ENCODE assay signal across 12 cellular contexts in genomic region chr21:38817371-38818335, GRCh38. TPM values are rescaled to one million over a fixed set of nuclear protein-coding genes. Genes with fewer than 3 reads are reported as not detected.
DNase-seq lines count a peak whose midpoint lies in the region; ATAC-seq, FAIRE-seq and TF ChIP-seq lines count a peak whose summit lies in the region.
"Had no signal": no experiment of that assay in that cellular context is flagged by ENCODE, and none has a peak within 500 bp of the region (broad histone marks: within the 10 kb centered on the region; RNA-seq: fewer than 3 reads in every experiment).

No MANE protein-coding gene starts in this region.

- H3K4me1 ChIP-seq in SK-N-SH (ENCODE audit: control insufficient read depth in 1 of 2, insufficient read depth in 2 of 2, low read depth in 1 of 2, low read length in 1 of 2) (peaks cover 0 to 10% of the 10 kb centered on the region in 2 experiments; a peak in 2 of 4 replicates), endothelial cell of umbilical vein (ENCODE audit: control insufficient read depth, extremely low read depth, insufficient read depth, low read length) (peaks cover 3% of the 10 kb centered on the region), mucosa of rectum (ENCODE audit: control insufficient read depth in 2 of 2, insufficient read depth in 2 of 2, low read length in 2 of 2) (peaks cover 58 to 89% of the 10 kb centered on the region in 2 donors), urinary bladder (ENCODE audit: insufficient read depth) (no peaks in the 10 kb centered on the region)

- no peak overlapping the region for H2AFZ ChIP-seq in SK-N-SH (ENCODE audit: low read depth)
- no peak overlapping the region for H2AFZ ChIP-seq in endothelial cell of umbilical vein (ENCODE audit: low read depth, low read length)

- H3K9me2 ChIP-seq in SK-N-SH = no peaks in the 10 kb centered on the region

- H3K79me2 ChIP-seq in SK-N-SH (ENCODE audit: insufficient read depth) = peaks cover 25% of the 10 kb centered on the region; the same call in 1 of the 2 replicates
- peaks cover 15% of the 10 kb centered on the region for H3K79me2 ChIP-seq in endothelial cell of umbilical vein (ENCODE audit: control insufficient read depth, insufficient read depth, low read length)

- no peaks in the 10 kb centered on the region for H3K9me1 ChIP-seq in endothelial cell of umbilical vein (replicated peaks; ENCODE audit: control insufficient read depth, extremely low read depth, insufficient read depth, low read length)

- H3K27ac ChIP-seq in SK-N-SH (ENCODE audit: low read depth in 2 of 2, low read length in 1 of 2) = peak overlapping the region in 1 of 2 experiments; percentile 3; a peak in 1 of 4 replicates
- no peak overlapping the region for H3K27ac ChIP-seq in endothelial cell of umbilical vein (ENCODE audit: insufficient read depth, low read depth, low read length)
- peak overlapping the region; percentile 72 to 81 for H3K27ac ChIP-seq in mucosa of rectum (ENCODE audit: low read depth in 2 of 2, low read length in 2 of 2)
- H3K27ac ChIP-seq in urinary bladder (ENCODE audit: low read depth) = peak overlapping the region; percentile 54
- H3K27ac ChIP-seq: 22Rv1, KMS-11 had no signal

- H3K27me3 ChIP-seq in SK-N-SH (ENCODE audit: insufficient read depth) (no peaks in the 10 kb centered on the region), endothelial cell of umbilical vein (ENCODE audit: control insufficient read depth in 2 of 2, insufficient read depth in 2 of 2, low read length in 2 of 2) (no peaks in the 10 kb centered on the region), mucosa of rectum (ENCODE audit: control insufficient read depth in 2 of 2, insufficient read depth in 2 of 2, low read length in 2 of 2) (no peaks in the 10 kb centered on the region)

- no peak overlapping the region for H3K4me3 ChIP-seq in SK-N-SH (ENCODE audit: low read depth in 2 of 2, low read length in 1 of 2)
- no peak overlapping the region for H3K4me3 ChIP-seq in endothelial cell of umbilical vein (replicated peaks in 1 of 3; ENCODE audit: insufficient read depth in 1 of 3, low read depth in 1 of 3, low read length in 3 of 3)
- no peak overlapping the region for H3K4me3 ChIP-seq in mucosa of rectum (ENCODE audit: low read length in 2 of 2)
- no peak overlapping the region for H3K4me3 ChIP-seq in urinary bladder (ENCODE audit: low read depth, low read length)

- H3K36me3 ChIP-seq in SK-N-SH (replicated peaks in 1 of 2; ENCODE audit: control insufficient read depth in 1 of 2, insufficient read depth in 2 of 2, low read length in 1 of 2) (peaks cover 85 to 96% of the 10 kb centered on the region in 2 experiments), endothelial cell of umbilical vein (ENCODE audit: control insufficient read depth in 2 of 2, extremely low read depth in 1 of 2, insufficient read depth in 2 of 2, low read length in 2 of 2) (peaks cover 78 to 84% of the 10 kb centered on the region in 2 experiments), mucosa of rectum (ENCODE audit: control insufficient read depth in 2 of 2, insufficient read depth in 2 of 2, low read length in 2 of 2) (peaks cover 85 to 94% of the 10 kb centered on the region in 2 donors), urinary bladder (ENCODE audit: insufficient read depth) (peaks cover 21% of the 10 kb centered on the region)

- POLR2A ChIA-PET in SK-N-SH (lab: Yijun Ruan, JAX) (no interaction called here), endothelial cell of umbilical vein (lab: Charles Lee) (no interaction called here)

- peaks cover 12% of the 10 kb centered on the region for H3F3A ChIP-seq in SK-N-SH (replicated peaks; ENCODE audit: insufficient read depth)

- intact Hi-C loops in endothelial cell of umbilical vein (cut with micrococcal nuclease) = no loop called here

- dilution Hi-C loops in endothelial cell of umbilical vein (cut with MboI; ENCODE audit: extremely low pct_ligation_motif_present, low sequenced_read_pairs) = no loop called here

- no TSS peak for BruUV-seq in endothelial cell of umbilical vein (replicated peaks; lab: Mats Ljungman, UMichigan)

- no peak for TF ChIP-seq RAD21 in SK-N-SH (IDR thresholded peaks at IDR 0.05; ENCODE audit: low read length)

- TF ChIP-seq POLR2A in endothelial cell of umbilical vein (IDR thresholded peaks at IDR 0.05; ENCODE audit: low read depth, low read length) (no peak), erythroblast (IDR thresholded peaks at IDR 0.05; ENCODE audit: low read length) (no peak)

- ATAC-seq in SK-N-SH treated with all-trans-retinoic acid at 6 μM for 48 hours (peak; percentile 25), GM21526 (IDR thresholded peaks at IDR 0.05; ENCODE audit: low FRiP score, unreplicated experiment) (no peak)

- TF ChIP-seq CTCF in SK-N-SH (IDR thresholded peaks at IDR 0.05) = no peak
- no peak for TF ChIP-seq CTCF in endothelial cell of umbilical vein (IDR thresholded peaks at IDR 0.05; ENCODE audit: extremely low read depth in 1 of 2, insufficient read depth in 1 of 2, low read depth in 1 of 2, low read length in 2 of 2)

- H3K4me2 ChIP-seq in SK-N-SH (no peak overlapping the region), endothelial cell of umbilical vein (ENCODE audit: insufficient read depth, low read length) (no peak overlapping the region)
- H3K4me2 ChIP-seq: KMS-11 had no signal

- H3K9me3 ChIP-seq in SK-N-SH (no peaks in the 10 kb centered on the region), endothelial cell of umbilical vein (replicated peaks; ENCODE audit: control insufficient read depth, insufficient read depth, low read length) (no peaks in the 10 kb centered on the region), mucosa of rectum (ENCODE audit: control insufficient read depth in 2 of 2, low read length in 2 of 2) (no peaks in the 10 kb centered on the region)

- H3K9ac ChIP-seq in SK-N-SH (no peak overlapping the region), endothelial cell of umbilical vein (replicated peaks; ENCODE audit: extremely low read depth, insufficient read depth, low read length) (no peak overlapping the region), mucosa of rectum (ENCODE audit: low read depth in 1 of 2, low read length in 2 of 2) (peak overlapping the region in 1 of 2 donors; percentile 62)
- H3K9ac ChIP-seq: KMS-11 had no signal

- no peaks in the 10 kb centered on the region for H4K20me1 ChIP-seq in SK-N-SH (ENCODE audit: insufficient read depth)
- no peaks in the 10 kb centered on the region for H4K20me1 ChIP-seq in endothelial cell of umbilical vein (replicated peaks; ENCODE audit: control insufficient read depth, extremely low read depth, insufficient read depth, low read length)

- CTCF ChIA-PET in SK-N-SH (lab: Yijun Ruan, JAX) (interaction anchor here (1.1 to 1.4 kb wide), 3 partner anchors 18 to 320 kb away, joined by 3 to 4 read pairs (median 4); no protein-coding TSS in a partner anchor), endothelial cell of umbilical vein (lab: Charles Lee) (interaction anchor here (0.6 to 1.3 kb wide), 3 partner anchors 11 to 309 kb away, joined by 3 read pairs; no protein-coding TSS in a partner anchor)

- TF ChIP-seq EP300 in SK-N-SH (IDR thresholded peaks at IDR 0.05; ENCODE audit: borderline replicate concordance in 1 of 2, low read depth in 1 of 2, low read length in 1 of 2) = no peak

- 88% methylated on average over 13 of the region's 14 CpGs for WGBS in SK-N-SH (ENCODE audit: low lambda C conversion rate)
- WGBS in urinary bladder = 85% methylated on average over 14 of the region's 14 CpGs

- DNase-seq in SK-N-SH (no peak), endothelial cell of umbilical vein (ENCODE audit: low read depth, low spot score) (no peak), DMS153 (lab: John Stamatoyannopoulos, UW) (no peak), erythroblast (lab: John Stamatoyannopoulos, UW) (no peak)
- DNase-seq: activated naive CD4-positive, alpha-beta T cell treated with Interleukin-2 at 50 U/mL for 16 hours had no signal

- FAIRE-seq in endothelial cell of umbilical vein (lab: Jason Lieb, UNC) = no peak
- FAIRE-seq: GM19239 had no signal

TF ChIP-seq in SK-N-SH treated with all-trans-retinoic acid at 6 μM for 48 hours, 23 proteins besides CTCF, POLR2A, EP300 and RAD21 (continues in another document):
- no peak for TF ChIP-seq ARNTL (CRISPR knock-in tag; IDR thresholded peaks at IDR 0.05; ENCODE audit: borderline replicate concordance, low read depth)
- TF ChIP-seq ZFP3 (CRISPR knock-in tag; IDR thresholded peaks at IDR 0.05) = no peak
- TF ChIP-seq BACH2 (CRISPR knock-in tag; IDR thresholded peaks at IDR 0.05; ENCODE audit: borderline replicate concordance) = no peak
- no peak for TF ChIP-seq ZC3H10 (CRISPR knock-in tag; IDR thresholded peaks at IDR 0.05)

TF ChIP-seq in SK-N-SH, 30 proteins besides CTCF, POLR2A, EP300 and RAD21 (continues in another document):
- TF ChIP-seq CHD2 (IDR thresholded peaks at IDR 0.05; ENCODE audit: low read length, partially characterized antibody) (no peak), YY1 (IDR thresholded peaks at IDR 0.05; ENCODE audit: low read depth) (no peak), GATA2 (CRISPR knock-in tag; IDR thresholded peaks at IDR 0.05) (no peak), TEAD4 (IDR thresholded peaks at IDR 0.05; ENCODE audit: borderline replicate concordance, insufficient read depth) (no peak), FOXJ3 (CRISPR knock-in tag; IDR thresholded peaks at IDR 0.05) (no peak), MXI1 (IDR thresholded peaks at IDR 0.05; ENCODE audit: low read depth, low read length) (no peak)

TF ChIP-seq in endothelial cell of umbilical vein, 7 proteins besides CTCF, POLR2A, EP300 and RAD21 (continues in another document):
- no peak for TF ChIP-seq MYC (IDR thresholded peaks at IDR 0.05; ENCODE audit: low read depth, low read length)
- TF ChIP-seq FOS (IDR thresholded peaks at IDR 0.05; ENCODE audit: borderline replicate concordance, insufficient read depth, low read length) = peak; percentile 14
- TF ChIP-seq, protein P1, sequence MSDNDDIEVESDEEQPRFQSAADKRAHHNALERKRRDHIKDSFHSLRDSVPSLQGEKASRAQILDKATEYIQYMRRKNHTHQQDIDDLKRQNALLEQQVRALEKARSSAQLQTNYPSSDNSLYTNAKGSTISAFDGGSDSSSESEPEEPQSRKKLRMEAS (IDR thresholded peaks at IDR 0.05; ENCODE audit: insufficient read depth, insufficient read length) = no peak
- no peak for TF ChIP-seq JUN (IDR thresholded peaks at IDR 0.05; ENCODE audit: borderline replicate concordance, insufficient read depth, insufficient read length, low read depth)

RNA-seq across cellular contexts. Expression of gene ETS2, which starts 11.9 kb away (rescaled TPM):
- polyA plus RNA-seq in SK-N-SH (2012; rRNA removed) = 14.2 and 16.3 TPM in 2 replicates
- 11.4 and 13.6 TPM in 2 replicates for polyA plus RNA-seq in SK-N-SH (2012; cell fraction: cytosol; rRNA removed)
- 26.5 and 30.4 TPM in 2 replicates for polyA plus RNA-seq in SK-N-SH (2012; cell fraction: nucleus; rRNA removed)
- 42.1 and 54.5 TPM in 2 replicates for total RNA-seq in endothelial cell of umbilical vein
- polyA plus RNA-seq in endothelial cell of umbilical vein = 14.3 and 16.3 TPM in 2 replicates
- 19.5 and 21.1 TPM in 2 replicates for polyA plus RNA-seq in endothelial cell of umbilical vein (2011; cell fraction: cytosol; rRNA removed)
- 38.9 and 39.4 TPM in 2 replicates for polyA plus RNA-seq in endothelial cell of umbilical vein (2011; cell fraction: nucleus; rRNA removed)
- 21.6 and 28.1 TPM in 2 replicates for polyA plus RNA-seq in endothelial cell of umbilical vein (2012)
- polyA minus RNA-seq in endothelial cell of umbilical vein = 22.2 and 22.3 TPM in 2 replicates
- 22.4 TPM for polyA minus RNA-seq in endothelial cell of umbilical vein (2011; cell fraction: cytosol; rRNA and poly(A)+ RNA removed)
- 17.9 and 19.1 TPM in 2 replicates for polyA minus RNA-seq in endothelial cell of umbilical vein (2011; cell fraction: nucleus; rRNA and poly(A)+ RNA removed)
- total RNA-seq in urinary bladder = 91.7 TPM
- polyA plus RNA-seq in urinary bladder = 113 TPM
